8 cellular contexts compared by ENCODE assay signal in genomic region chr12:57591567-57592325, GRCh38. TPM values are rescaled to one million over a fixed set of nuclear protein-coding genes. Genes with fewer than 3 reads are reported as not detected.
DNase-seq lines count a peak whose midpoint lies in the region; ATAC-seq and TF ChIP-seq lines count a peak whose summit lies in the region.

No MANE protein-coding gene starts in this region.

- H3K4me1 ChIP-seq in NT2/D1 (ENCODE audit: insufficient read depth, insufficient read length) (no peaks in the 10 kb centered on the region), upper lobe of left lung (peaks cover 9 to 20% (median 16%) of the 10 kb centered on the region in 4 donors)

- 25 to 32% methylated on average over 16 of the region's 16 CpGs for WGBS in upper lobe of left lung, 2 donors

- peak overlapping the region; percentile 72 to 81 (median 80) for H3K27ac ChIP-seq in upper lobe of left lung

- H3K27me3 ChIP-seq in NT2/D1 (ENCODE audit: insufficient read depth, insufficient read length) (no peaks in the 10 kb centered on the region), upper lobe of left lung (no peaks in the 10 kb centered on the region)

- no peaks in the 10 kb centered on the region for H3K9me3 Mint-ChIP-seq in dendritic cell treated with granulocyte-macrophage colony-stimulating factor and Interleukin-4, amounts not matched to agents 40 ng/mL and 50 ng/mL, for 4 days

- H3K9ac ChIP-seq in NT2/D1 (ENCODE audit: insufficient read length, low read depth): peak overlapping the region; percentile 92

- TF ChIP-seq POLR2A in upper lobe of left lung (IDR thresholded peaks at IDR 0.05): no peak

- TF ChIP-seq CTCF in upper lobe of left lung (IDR thresholded peaks at IDR 0.05): no peak

- H3K27me3 Mint-ChIP-seq in dendritic cell treated with granulocyte-macrophage colony-stimulating factor and Interleukin-4, amounts not matched to agents 40 ng/mL and 50 ng/mL, for 4 days: peaks cover 3% of the 10 kb centered on the region

- H3K9me3 ChIP-seq in NT2/D1 (ENCODE audit: insufficient read depth, low read length): no peaks in the 10 kb centered on the region
- no peaks in the 10 kb centered on the region for H3K9me3 ChIP-seq in upper lobe of left lung

- peaks cover 27% of the 10 kb centered on the region for H3K36me3 Mint-ChIP-seq in dendritic cell treated with granulocyte-macrophage colony-stimulating factor and Interleukin-4, amounts not matched to agents 40 ng/mL and 50 ng/mL, for 4 days (ENCODE audit: low read depth)

- peak overlapping the region; percentile 92 for H3K4me3 Mint-ChIP-seq in dendritic cell treated with granulocyte-macrophage colony-stimulating factor and Interleukin-4, amounts not matched to agents 40 ng/mL and 50 ng/mL, for 4 days

- DNase-seq in AG20443 (ENCODE audit: low spot score) (peak; percentile 60), NT2/D1 (ENCODE audit: low read depth, low spot score) (no peak), medulla oblongata (ENCODE audit: extremely low spot score) (peak; percentile 26), upper lobe of left lung (peak in 1 of 2 donors; percentile 72), NCI-H2171 treated with DMSO at 0.1 percent for 48 hours (lab: John Stamatoyannopoulos, UW) (no peak)

- H3K4me1 Mint-ChIP-seq in dendritic cell treated with granulocyte-macrophage colony-stimulating factor and Interleukin-4, amounts not matched to agents 40 ng/mL and 50 ng/mL, for 4 days (ENCODE audit: low read depth): peaks cover 25% of the 10 kb centered on the region

- ATAC-seq in GM19395 (IDR thresholded peaks at IDR 0.05; ENCODE audit: unreplicated experiment): peak; percentile 9
- peak; percentile 80 to 81 for ATAC-seq in upper lobe of left lung (ENCODE audit: low FRiP score in 2 of 2)
- ATAC-seq in HG02884 (IDR thresholded peaks at IDR 0.05; ENCODE audit: unreplicated experiment): no peak

- TF ChIP-seq EP300 in upper lobe of left lung (IDR thresholded peaks at IDR 0.05): no peak

- intact Hi-C loops in dendritic cell treated with granulocyte-macrophage colony-stimulating factor and Interleukin-4, amounts not matched to agents 40 ng/mL and 50 ng/mL, for 4 days (cut with micrococcal nuclease): no loop called here

- peak overlapping the region; percentile 91 for H3K4me3 ChIP-seq in NT2/D1 (ENCODE audit: insufficient read length, low read depth)
- peak overlapping the region; percentile 65 to 89 (median 70) for H3K4me3 ChIP-seq in upper lobe of left lung

- H3K36me3 ChIP-seq in NT2/D1 (ENCODE audit: insufficient read depth, insufficient read length, low read length): peaks cover 27% of the 10 kb centered on the region
- H3K36me3 ChIP-seq in upper lobe of left lung: peaks cover 0 to 18% (median 8%) of the 10 kb centered on the region in 4 donors

- peak overlapping the region; percentile 69 for H3K27ac Mint-ChIP-seq in dendritic cell treated with granulocyte-macrophage colony-stimulating factor and Interleukin-4, amounts not matched to agents 40 ng/mL and 50 ng/mL, for 4 days

RNA-seq across cellular contexts. Expression of gene PIP4K2C, which starts 0.8 kb away (rescaled TPM):
- total RNA-seq in upper lobe of left lung: 10 to 100 TPM; 13.4 to 56.7 (median 30.7) TPM

RNA-seq across cellular contexts. Expression of gene DTX3, which starts 12.9 kb away (rescaled TPM):
- 10 to 100 TPM; 12.8 to 44.0 (median 21.1) TPM for total RNA-seq in upper lobe of left lung

RNA-seq across cellular contexts. Expression of gene ARHGEF25, which starts 19.5 kb away (rescaled TPM):
- total RNA-seq in upper lobe of left lung: 10 to 100 TPM in 2 of 6 donors, 1 to 10 TPM in 4; 6.6 to 78.6 (median 8.2) TPM

RNA-seq across cellular contexts. Expression of gene B4GALNT1, which starts 41.3 kb away (rescaled TPM):
- total RNA-seq in upper lobe of left lung: 1 to 10 TPM in 1 of 6 donors, under 1 TPM in 5; under 0.01 to 2.6 (median 0.80) TPM

RNA-seq across cellular contexts. Expression of gene KIF5A, which starts 41.9 kb away (rescaled TPM):
- total RNA-seq in upper lobe of left lung: under 1 TPM in 5 of 6 donors, not detected in 1; 0.06 to 0.39 (median 0.20) TPM

Comparison
In these comparisons a context has a peak if more than half of its experiments do, and no peak if none do; other contexts are left out.
1. DNase-seq: peak in AG20443 (single experiment) and medulla oblongata (single experiment); none in NT2/D1 (single experiment) and NCI-H2171 treated with DMSO at 0.1 percent for 48 hours (single experiment).